ENCODE assay signal across 34 cellular contexts in the genomic region with DNA sequence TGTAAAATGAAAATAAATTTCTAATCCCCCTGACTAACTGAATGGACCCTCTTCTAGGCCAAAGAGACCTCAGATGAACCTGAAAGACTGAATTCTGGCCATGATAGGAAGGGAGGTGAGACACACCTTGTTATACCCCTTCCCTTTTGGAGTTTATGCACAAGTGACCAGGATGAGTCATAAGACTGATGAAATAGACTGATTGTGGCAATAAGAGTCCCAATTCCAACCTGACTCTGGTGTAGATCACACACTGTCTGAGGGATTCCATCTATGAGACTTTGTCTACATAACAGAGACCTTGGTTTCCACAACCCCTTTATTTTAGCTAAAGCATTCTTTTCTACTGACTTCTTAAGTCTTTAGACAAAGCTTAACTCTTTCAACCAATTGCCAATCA. TPM values are rescaled to one million over a fixed set of nuclear protein-coding genes. Genes with fewer than 3 reads are reported as not detected.
"Had no signal": no experiment of that assay in that cellular context is flagged by ENCODE, and none has a peak within 500 bp of the region (broad histone marks: within the 10 kb centered on the region; RNA-seq: fewer than 3 reads in every experiment).

No MANE protein-coding gene starts in this region.

- H3K4me3 ChIP-seq: body of pancreas, MG63 had no signal

- H3K27me3 ChIP-seq: body of pancreas, MG63 had no signal

- DNase-seq: activated CD4-positive, alpha-beta T cell treated with anti-CD3 and anti-CD28 coated beads, Interleukin-2, amount 10 ng/mL, durations not matched to agents 24 days and 14 days; activated CD4-positive, alpha-beta T cell treated with anti-CD3 and anti-CD28 coated beads, Interleukin-2, amount 50 U/mL, for 4 hours; activated CD8-positive, alpha-beta T cell treated with anti-CD3 and anti-CD28 coated beads for 36 hours; activated effector memory CD4-positive, alpha-beta T cell treated with anti-CD3 and anti-CD28 coated beads, Interleukin-2, amount 50 U/mL, for 16 hours; activated naive CD4-positive, alpha-beta T cell; activated naive CD4-positive, alpha-beta T cell treated with anti-CD3 and anti-CD28 coated beads, Interleukin-2, amount 50 U/mL, for 16 hours; activated naive CD8-positive, alpha-beta T cell treated with anti-CD3 and anti-CD28 coated beads for 36 hours; activated T-cell treated with anti-CD3 and anti-CD28 coated beads, Interleukin-2, amount 50 U/mL, for 1 hour; activated T-cell treated with anti-CD3 and anti-CD28 coated beads, Interleukin-2, amount 50 U/mL, for 72 hours; amniotic stem cell; body of pancreas; caudate nucleus; cerebellar nuclear complex; MG63; NCI-H1048; NCI-H1436 treated with DMSO at 0.1 percent for 48 hours; NCI-H1694 treated with DMSO at 0.1 percent for 48 hours; NCI-H2029; NCI-H510A; NCI-H526; NCI-H748 treated with DMSO at 0.1 percent for 48 hours; NK-92 treated with Interleukin-12 subunit alpha and Interleukin-12 subunit beta, amount 100 ng/mL, for 24 hours; SHP77; T-helper 1 cell; T-helper 2 cell; T1000 had no signal

- H3K36me3 ChIP-seq: MG63 had no signal

- H3K27ac ChIP-seq: body of pancreas had no signal

- H3K4me1 ChIP-seq: body of pancreas had no signal

- ATAC-seq: activated CD8-positive, alpha-beta T cell treated with anti-CD3 and anti-CD28 coated beads for 36 hours; activated T-cell treated with anti-CD3 and anti-CD28 coated beads, Interleukin-2, amount 50 U/mL, for 72 hours; activated T-helper 17 cell treated with anti-CD3 and anti-CD28 coated beads, Interleukin-2, amount 50 U/mL, for 72 hours; body of pancreas; Panc1; SK-N-SH treated with all-trans-retinoic acid at 6 μM for 48 hours had no signal

- H3K9me3 ChIP-seq: body of pancreas, MG63 had no signal

RNA-seq across cellular contexts. Expression of gene OR2G2, which starts 13.5 kb away (rescaled TPM):
- total RNA-seq: activated CD4-positive, alpha-beta T cell treated with anti-CD3 and anti-CD28 coated beads, Interleukin-2, amount 10 ng/mL, durations not matched to agents 24 days and 14 days; activated CD8-positive, alpha-beta memory T cell treated with anti-CD3 and anti-CD28 coated beads for 36 hours; activated CD8-positive, alpha-beta T cell treated with anti-CD3 and anti-CD28 coated beads for 36 hours; activated naive CD8-positive, alpha-beta T cell treated with anti-CD3 and anti-CD28 coated beads for 36 hours; activated T-cell treated with anti-CD3 and anti-CD28 coated beads, Interleukin-2, amount 50 U/mL, for 72 hours; activated T-helper 17 cell treated with anti-CD3 and anti-CD28 coated beads, Interleukin-2, amount 50 U/mL, for 72 hours; astrocyte; body of pancreas; bronchial epithelial cell; RPMI7951; SK-MEL-5 had no signal

RNA-seq across cellular contexts. Expression of gene GCSAML, which starts 25.7 kb away (rescaled TPM):
- total RNA-seq: bronchial epithelial cell had no signal

RNA-seq across cellular contexts. Expression of gene OR2G3, which starts 30.7 kb away (rescaled TPM):
- total RNA-seq: activated CD4-positive, alpha-beta T cell treated with anti-CD3 and anti-CD28 coated beads, Interleukin-2, amount 10 ng/mL, durations not matched to agents 24 days and 14 days; activated CD8-positive, alpha-beta memory T cell treated with anti-CD3 and anti-CD28 coated beads for 36 hours; activated CD8-positive, alpha-beta T cell treated with anti-CD3 and anti-CD28 coated beads for 36 hours; activated naive CD8-positive, alpha-beta T cell treated with anti-CD3 and anti-CD28 coated beads for 36 hours; activated T-cell treated with anti-CD3 and anti-CD28 coated beads, Interleukin-2, amount 50 U/mL, for 72 hours; activated T-helper 17 cell treated with anti-CD3 and anti-CD28 coated beads, Interleukin-2, amount 50 U/mL, for 72 hours; astrocyte; body of pancreas; bronchial epithelial cell; RPMI7951; SK-MEL-5 had no signal

RNA-seq across cellular contexts. Expression of gene OR2C3, which starts 38.4 kb away (rescaled TPM):
- total RNA-seq: activated CD4-positive, alpha-beta T cell treated with anti-CD3 and anti-CD28 coated beads, Interleukin-2, amount 10 ng/mL, durations not matched to agents 24 days and 14 days; activated CD8-positive, alpha-beta memory T cell treated with anti-CD3 and anti-CD28 coated beads for 36 hours; activated T-cell treated with anti-CD3 and anti-CD28 coated beads, Interleukin-2, amount 50 U/mL, for 72 hours; activated T-helper 17 cell treated with anti-CD3 and anti-CD28 coated beads, Interleukin-2, amount 50 U/mL, for 72 hours; astrocyte; body of pancreas; bronchial epithelial cell; RPMI7951 had no signal
